Comparison of ENCODE assay signal across 13 cellular contexts in genomic region chr7:48426966-48427555, GRCh38.
A peak's percentile ranks its signal among the peaks of the same experiment; 100 is the strongest.
DNase-seq lines count a peak whose midpoint lies in the region; TF ChIP-seq lines count a peak whose summit lies in the region.
"Had no signal": no experiment of that assay in that cellular context is flagged by ENCODE, and none has a peak within 500 bp of the region (broad histone marks: within the 10 kb centered on the region; RNA-seq: fewer than 3 reads in every experiment).

No MANE protein-coding gene starts in this region.

- no peak overlapping the region for H3K18ac ChIP-seq in mesenchymal stem cell (ENCODE audit: low read depth in 1 of 2, low read length in 2 of 2)

- H3K27me3 ChIP-seq in adipocyte (replicated peaks; ENCODE audit: control insufficient read depth, insufficient read depth, low read length) (no peaks in the 10 kb centered on the region), mesenchymal stem cell (ENCODE audit: control insufficient read depth in 1 of 2, insufficient read depth in 1 of 2, low read length in 2 of 2) (no peaks in the 10 kb centered on the region)

- H3K4me3 ChIP-seq in adipocyte (ENCODE audit: low read length) (no peak overlapping the region), mesenchymal stem cell (ENCODE audit: insufficient read depth in 1 of 2, low read depth in 1 of 2, low read length in 2 of 2) (no peak overlapping the region)

- WGBS in mesenchymal stem cell = 71% methylated on average over 5 of the region's 5 CpGs

- no peak for TF ChIP-seq POLR2A in erythroblast (IDR thresholded peaks at IDR 0.05; ENCODE audit: low read length)

- H4K8ac ChIP-seq in mesenchymal stem cell (ENCODE audit: low read length) = no peak overlapping the region

- H3K79me1 ChIP-seq in mesenchymal stem cell (replicated peaks; ENCODE audit: low read length, poor library complexity, severe bottlenecking) = no peaks in the 10 kb centered on the region

- peak overlapping the region; percentile 34 for H4K91ac ChIP-seq in mesenchymal stem cell (ENCODE audit: low read length)

- peak overlapping the region; percentile 59 for H3K27ac ChIP-seq in mesenchymal stem cell (ENCODE audit: low read length, poor library complexity, severe bottlenecking)

- no peak overlapping the region for H3K4ac ChIP-seq in mesenchymal stem cell (ENCODE audit: low read depth in 1 of 2, low read length in 2 of 2)

- H3K23ac ChIP-seq in mesenchymal stem cell (ENCODE audit: low read length in 2 of 2) = no peak overlapping the region

- no peak overlapping the region for H3K14ac ChIP-seq in mesenchymal stem cell (ENCODE audit: low read length in 2 of 2)

- DNase-seq in EH (ENCODE audit: low read depth) = peak; percentile 32
- DNase-seq in NCI-H1105 treated with DMSO at 0.1 percent for 48 hours (lab: John Stamatoyannopoulos, UW) = peak; percentile 46
- peak; percentile 2 for DNase-seq in adipocyte (ENCODE audit: low read depth)
- DNase-seq in mesenchymal stem cell = no peak
- DNase-seq in mucosa of gallbladder (ENCODE audit: low spot score) = no peak
- no peak for DNase-seq in OCI-M2 (lab: John Stamatoyannopoulos, UW; ENCODE audit: unreplicated experiment)
- DNase-seq in globus pallidus (ENCODE audit: low spot score) = no peak
- DNase-seq in erythroblast (lab: John Stamatoyannopoulos, UW) = no peak
- DNase-seq: DMS 273 treated with DMSO at 0.1 percent for 48 hours; immature natural killer cell; NCI-H446; nucleus accumbens; stimulated activated CD4-positive, alpha-beta T cell treated with anti-CD3 and anti-CD28 coated beads, Interleukin-4, amount 100 ng/mL, for 1 hour had no signal

- peaks cover 4% of the 10 kb centered on the region for H3K4me1 ChIP-seq in adipocyte (ENCODE audit: control insufficient read depth, insufficient read depth, low read length)
- peaks cover 6% of the 10 kb centered on the region for H3K4me1 ChIP-seq in mesenchymal stem cell (ENCODE audit: control insufficient read depth, insufficient read depth, low read depth, low read length)

- H2BK120ac ChIP-seq in mesenchymal stem cell (ENCODE audit: low read depth, low read length) = no peak overlapping the region

- no peak overlapping the region for H3K4me2 ChIP-seq in mesenchymal stem cell (ENCODE audit: low read length, poor library complexity, severe bottlenecking)

- H2BK15ac ChIP-seq in mesenchymal stem cell (ENCODE audit: low read depth, poor library complexity, severe bottlenecking) = no peak overlapping the region

- H2AK5ac ChIP-seq in mesenchymal stem cell (ENCODE audit: low read length, severe bottlenecking) = no peak overlapping the region

- no peaks in the 10 kb centered on the region for H3K36me3 ChIP-seq in adipocyte (ENCODE audit: control insufficient read depth, insufficient read depth, low read length, severe bottlenecking)
- H3K36me3 ChIP-seq in mesenchymal stem cell (ENCODE audit: control insufficient read depth in 1 of 2, insufficient read depth in 2 of 2, low read depth in 1 of 2, low read length in 2 of 2) = no peaks in the 10 kb centered on the region

- no peak overlapping the region for H2BK12ac ChIP-seq in mesenchymal stem cell (ENCODE audit: low read length in 2 of 2)

- H3K9me3 ChIP-seq in adipocyte (ENCODE audit: control insufficient read depth, low read length) = no peaks in the 10 kb centered on the region
- H3K9me3 ChIP-seq in mesenchymal stem cell (ENCODE audit: control insufficient read depth, low read length) = no peaks in the 10 kb centered on the region

- no peak overlapping the region for H2BK5ac ChIP-seq in mesenchymal stem cell (ENCODE audit: low read depth, low read length, poor library complexity, severe bottlenecking)

- no peak overlapping the region for H3K9ac ChIP-seq in adipocyte (ENCODE audit: low read length)
- no peak overlapping the region for H3K9ac ChIP-seq in mesenchymal stem cell (ENCODE audit: low read length)

- H2AFZ ChIP-seq in mesenchymal stem cell (ENCODE audit: low read depth, low read length) = no peak overlapping the region

Comparison
In these comparisons a context has a peak if more than half of its experiments do, and no peak if none do; other contexts are left out.
1. DNase-seq: peak in EH (single experiment), NCI-H1105 treated with DMSO at 0.1 percent for 48 hours (single experiment) and adipocyte (single experiment); none in mesenchymal stem cell (single experiment), mucosa of gallbladder (single experiment), OCI-M2 (single experiment), globus pallidus (single experiment) and erythroblast (0 of 2).